1 cellular context compared by ENCODE assay signal in the genomic region with DNA sequence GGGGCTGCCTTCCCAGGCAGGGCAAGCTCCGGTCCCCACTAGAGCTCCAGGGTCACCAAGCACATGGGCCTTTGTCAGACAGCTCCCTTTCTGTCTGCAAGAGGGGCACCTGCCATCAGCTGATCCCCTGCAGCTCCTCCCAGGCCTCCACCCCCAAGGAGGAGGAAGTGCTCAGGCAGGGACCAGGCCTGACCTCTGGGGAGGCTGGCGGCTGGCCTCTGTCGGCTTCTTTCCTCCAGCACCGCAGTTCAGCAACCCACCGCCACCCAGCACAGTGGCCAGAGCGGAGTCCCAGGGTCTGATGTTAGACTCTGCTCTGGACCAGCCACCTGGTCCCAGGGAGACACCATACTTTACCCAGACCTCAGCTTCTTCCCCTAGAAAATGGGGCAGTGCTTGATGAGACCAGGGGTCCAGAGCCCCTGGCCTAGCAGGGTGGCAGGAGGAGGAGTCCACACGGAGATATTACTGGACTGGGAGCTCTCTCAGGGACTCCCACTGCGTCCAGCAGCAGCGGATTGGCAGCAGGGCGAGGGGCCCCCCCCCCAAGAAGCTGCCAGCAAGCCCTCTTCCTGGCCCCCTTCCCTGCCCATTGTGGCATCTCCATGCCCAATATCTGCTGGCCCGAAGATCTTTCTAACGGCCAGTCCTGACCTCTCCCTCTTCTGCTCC.
TF ChIP-seq lines count a peak whose summit lies in the region.

No MANE protein-coding gene starts in this region.

TF ChIP-seq in HepG2, 621 proteins besides CTCF, POLR2A, EP300 and RAD21 (continued from another document):
- TF ChIP-seq, protein P1, sequence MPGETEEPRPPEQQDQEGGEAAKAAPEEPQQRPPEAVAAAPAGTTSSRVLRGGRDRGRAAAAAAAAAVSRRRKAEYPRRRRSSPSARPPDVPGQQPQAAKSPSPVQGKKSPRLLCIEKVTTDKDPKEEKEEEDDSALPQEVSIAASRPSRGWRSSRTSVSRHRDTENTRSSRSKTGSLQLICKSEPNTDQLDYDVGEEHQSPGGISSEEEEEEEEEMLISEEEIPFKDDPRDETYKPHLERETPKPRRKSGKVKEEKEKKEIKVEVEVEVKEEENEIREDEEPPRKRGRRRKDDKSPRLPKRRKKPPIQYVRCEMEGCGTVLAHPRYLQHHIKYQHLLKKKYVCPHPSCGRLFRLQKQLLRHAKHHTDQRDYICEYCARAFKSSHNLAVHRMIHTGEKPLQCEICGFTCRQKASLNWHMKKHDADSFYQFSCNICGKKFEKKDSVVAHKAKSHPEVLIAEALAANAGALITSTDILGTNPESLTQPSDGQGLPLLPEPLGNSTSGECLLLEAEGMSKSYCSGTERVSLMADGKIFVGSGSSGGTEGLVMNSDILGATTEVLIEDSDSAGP (CRISPR knock-in tag; IDR thresholded peaks at IDR 0.05; ENCODE audit: borderline replicate concordance): 0 out of 2 replicates have a peak, but pooled peaks have one; percentile 21
- no peak for TF ChIP-seq PHF21A (CRISPR knock-in tag; IDR thresholded peaks at IDR 0.05)
- TF ChIP-seq SOX5 (CRISPR knock-in tag; IDR thresholded peaks at IDR 0.05; ENCODE audit: borderline replicate concordance): no peak
- TF ChIP-seq ZNF263 (CRISPR knock-in tag; IDR thresholded peaks at IDR 0.05): 0 out of 2 replicates have a peak, but pooled peaks have one; percentile 44
- no peak for TF ChIP-seq LCORL (IDR thresholded peaks at IDR 0.05)
- TF ChIP-seq LCORL (CRISPR knock-in tag; IDR thresholded peaks at IDR 0.05): no peak
